ENCODE assay signal across 12 cellular contexts in genomic region chr19:15249560-15249874, GRCh38. TPM values are rescaled to one million over a fixed set of nuclear protein-coding genes. Genes with fewer than 3 reads are reported as not detected.
DNase-seq lines count a peak whose midpoint lies in the region; ATAC-seq and TF ChIP-seq lines count a peak whose summit lies in the region.
"Had no signal": no experiment of that assay in that cellular context is flagged by ENCODE, and none has a peak within 500 bp of the region (broad histone marks: within the 10 kb centered on the region; RNA-seq: fewer than 3 reads in every experiment).

No MANE protein-coding gene starts in this region.

- TF ChIP-seq CTCF in HCT116 (IDR thresholded peaks at IDR 0.05 in 2 of 3, conservative IDR thresholded peaks at IDR 0.05 in 1 of 3; ENCODE audit: borderline replicate concordance in 1 of 3, insufficient read depth in 1 of 3, low read depth in 2 of 3, low read length in 2 of 3): 0 out of 6 replicates have a peak, but pooled peaks of 2 of the 3 experiments have one; percentile 1 to 9
- peak in 1 of 2 donors; percentile 25 for TF ChIP-seq CTCF in mammary epithelial cell (conservative IDR thresholded peaks at IDR 0.05 in 1 of 2, IDR thresholded peaks at IDR 0.05 in 1 of 2; ENCODE audit: extremely low read depth in 1 of 2, insufficient read depth in 1 of 2, low read depth in 1 of 2, low read length in 2 of 2)
- TF ChIP-seq CTCF in lower lobe of right lung (IDR thresholded peaks at IDR 0.05): no peak

- dilution Hi-C loops in mammary epithelial cell (cut with HindIII; ENCODE audit: low sequenced_read_pairs): loop anchor here (5.0 kb wide), 1 partner anchor 67 kb away; no protein-coding TSS in a partner anchor

- H3K4me1 ChIP-seq in HCT116 (ENCODE audit: control insufficient read depth in 1 of 2, insufficient read depth in 2 of 2, low read length in 2 of 2) (peaks cover 14 to 28% of the 10 kb centered on the region in 2 experiments), mammary epithelial cell (ENCODE audit: insufficient read depth, low read length) (peaks cover 42% of the 10 kb centered on the region), lower lobe of right lung (peaks cover 74% of the 10 kb centered on the region), stomach smooth muscle (ENCODE audit: control insufficient read depth, insufficient read depth, low read length) (peaks cover 81% of the 10 kb centered on the region)

- intact Hi-C loops in HCT116 (cut with micrococcal nuclease): no loop called here
- intact Hi-C loops in mammary epithelial cell (cut with micrococcal nuclease): no loop called here
- intact Hi-C loops in lower lobe of right lung (cut with DNase I): no loop called here

- peak; percentile 25; the same call in 1 of the 2 replicates for TF ChIP-seq RAD21 in HCT116 (IDR thresholded peaks at IDR 0.05; ENCODE audit: low read depth)

- H3K9me3 ChIP-seq in HCT116 (ENCODE audit: control insufficient read depth in 1 of 2, insufficient read depth in 1 of 2, low read depth in 1 of 2, low read length in 2 of 2) (no peaks in the 10 kb centered on the region), mammary epithelial cell (replicated peaks; ENCODE audit: insufficient read depth, low read length) (no peaks in the 10 kb centered on the region), lower lobe of right lung (no peaks in the 10 kb centered on the region), stomach smooth muscle (ENCODE audit: control insufficient read depth in 2 of 2, low read length in 2 of 2) (no peaks in the 10 kb centered on the region)

- no peaks in the 10 kb centered on the region for H3K9me2 ChIP-seq in HCT116 (ENCODE audit: insufficient read depth)

- H3K9ac ChIP-seq in HCT116 (ENCODE audit: low read length) (no peak overlapping the region), mammary epithelial cell (ENCODE audit: insufficient read depth, low read length) (peak overlapping the region; percentile 22), stomach smooth muscle (ENCODE audit: low read length in 2 of 2) (peak overlapping the region in 1 of 2 donors; percentile 17)

- H3K4me3 ChIP-seq in HCT116 (replicated peaks in 1 of 2; ENCODE audit: low read depth in 1 of 2, low read length in 2 of 2): no peak overlapping the region
- no peak overlapping the region for H3K4me3 ChIP-seq in mammary epithelial cell (replicated peaks in 1 of 3; ENCODE audit: insufficient read depth in 1 of 3, low read depth in 2 of 3, low read length in 3 of 3)
- no peak overlapping the region for H3K4me3 ChIP-seq in lower lobe of right lung
- H3K4me3 ChIP-seq in stomach smooth muscle (ENCODE audit: low read length in 2 of 2): peak overlapping the region in 1 of 2 donors; percentile 49

- BruUV-seq in HCT116 (replicated peaks; lab: Mats Ljungman, UMichigan): no TSS peak
- no TSS peak for BruUV-seq in mammary epithelial cell (replicated peaks; lab: Mats Ljungman, UMichigan)

- POLR2A ChIA-PET in HCT116 (lab: Charles Lee): no interaction called here

- RAD21 ChIA-PET in HCT116 (lab: Charles Lee; ENCODE audit: low non-redundant PET in 1 of 2, low total read pairs in 2 of 2, uncharacterized antibody in 2 of 2, unreplicated experiment in 2 of 2): interaction anchor here in 1 of 2 experiments (0.5 kb wide), 1 partner anchor 173 kb away, joined by 3 read pairs; no protein-coding TSS in a partner anchor

- in situ Hi-C loops in mammary epithelial cell (cut with MboI; ENCODE audit: low sequenced_read_pairs in 2 of 2): no loop called here

- H2AFZ ChIP-seq in HCT116 (ENCODE audit: low read depth, low read length, poor library complexity, severe bottlenecking) (no peak overlapping the region), mammary epithelial cell (ENCODE audit: low read depth, low read length) (no peak overlapping the region)

- no peak overlapping the region for H3K27ac ChIP-seq in HCT116 (ENCODE audit: low read depth, low read length)
- H3K27ac ChIP-seq in mammary epithelial cell (ENCODE audit: insufficient read depth, low read depth, low read length): peak overlapping the region; percentile 65
- H3K27ac ChIP-seq in lower lobe of right lung: peak overlapping the region; percentile 83
- peak overlapping the region; percentile 82 for H3K27ac ChIP-seq in stomach smooth muscle (ENCODE audit: low read length)

- H4K20me1 ChIP-seq in HCT116 (ENCODE audit: insufficient read depth) (no peaks in the 10 kb centered on the region), mammary epithelial cell (ENCODE audit: insufficient read depth, low read length) (peaks cover 5% of the 10 kb centered on the region)

- no peak for TF ChIP-seq POLR2A in HCT116 (IDR thresholded peaks at IDR 0.05; ENCODE audit: borderline replicate concordance, extremely low read depth, insufficient read depth, insufficient read length)
- TF ChIP-seq POLR2A in erythroblast (IDR thresholded peaks at IDR 0.05; ENCODE audit: low read length): no peak

- H3K27me3 ChIP-seq in HCT116 (ENCODE audit: insufficient read depth, low read length) (no peaks in the 10 kb centered on the region), mammary epithelial cell (ENCODE audit: insufficient read depth, low read length) (no peaks in the 10 kb centered on the region), lower lobe of right lung (ENCODE audit: low read depth) (no peaks in the 10 kb centered on the region), stomach smooth muscle (ENCODE audit: control insufficient read depth in 1 of 2, insufficient read depth in 2 of 2, low read length in 2 of 2) (no peaks in the 10 kb centered on the region)

- ATAC-seq in HCT116 (peak; percentile 8), lower lobe of right lung (no peak)
- ATAC-seq in activated CD4-positive, CD25-positive, alpha-beta regulatory T cell treated with anti-CD3 and anti-CD28 coated beads, Interleukin-2, amount 50 U/mL, for 24 hours: no peak

- WGBS in mammary epithelial cell (ENCODE audit: low coverage, missing lambda C conversion rate): 57% methylated on average over 1 of the region's 5 CpGs

- H3K4me2 ChIP-seq in HCT116 (ENCODE audit: low read length) (peak overlapping the region; percentile 40), mammary epithelial cell (ENCODE audit: insufficient read depth, low read depth, low read length) (peak overlapping the region; percentile 62)

- H3K36me3 ChIP-seq in HCT116 (ENCODE audit: control insufficient read depth in 1 of 2, insufficient read depth in 2 of 2, low read length in 2 of 2): peaks cover 0 to 2% of the 10 kb centered on the region in 2 experiments; a peak in 2 of 4 replicates
- H3K36me3 ChIP-seq in mammary epithelial cell (ENCODE audit: insufficient read depth, low read length): peaks cover 9% of the 10 kb centered on the region
- peaks cover 89% of the 10 kb centered on the region for H3K36me3 ChIP-seq in lower lobe of right lung
- peaks cover 42 to 44% of the 10 kb centered on the region in 2 donors for H3K36me3 ChIP-seq in stomach smooth muscle (ENCODE audit: control insufficient read depth in 2 of 2, insufficient read depth in 2 of 2, low read length in 2 of 2)

- CTCF ChIA-PET in HCT116 (lab: Charles Lee) (interaction anchor here (1.0 to 1.7 kb wide), 4 partner anchors 10 to 150 kb away, joined by 3 to 4 read pairs (median 4); no protein-coding TSS in a partner anchor), mammary epithelial cell (lab: Charles Lee; ENCODE audit: low non-redundant PET) (no interaction called here)

- DNase-seq in HCT116 (ENCODE audit: low read depth, low spot score) (no peak), mammary epithelial cell (no peak), lower lobe of right lung (no peak), HuH-7.5 (ENCODE audit: low spot score) (no peak), anterior cingulate cortex (lab: John Stamatoyannopoulos, UW) (no peak), erythroblast (lab: John Stamatoyannopoulos, UW) (no peak)
- DNase-seq: activated T-cell treated with anti-CD3 and anti-CD28 coated beads, Interleukin-2, amount 50 U/mL, for 24 hours; DMS53; NCI-H1105 treated with DMSO at 0.1 percent for 48 hours had no signal

- H3K79me2 ChIP-seq in HCT116 (ENCODE audit: insufficient read depth, low read length) (peaks cover 18% of the 10 kb centered on the region; the same call in 1 of the 2 replicates), mammary epithelial cell (ENCODE audit: insufficient read depth, low read length) (peaks cover 83% of the 10 kb centered on the region)

TF ChIP-seq in HCT116, 20 proteins besides CTCF, POLR2A, EP300 and RAD21 (continues in another document):
- no peak for TF ChIP-seq FOSL1 (IDR thresholded peaks at IDR 0.05; ENCODE audit: low read depth)
- TF ChIP-seq EZH2 (IDR thresholded peaks at IDR 0.05): no peak
- no peak for TF ChIP-seq ZNF274 (IDR thresholded peaks at IDR 0.05; ENCODE audit: low read depth, low read length)
- TF ChIP-seq CBX3 (IDR thresholded peaks at IDR 0.05; ENCODE audit: low read depth): no peak
- TF ChIP-seq SIN3A (IDR thresholded peaks at IDR 0.05; ENCODE audit: low read depth): no peak
- TF ChIP-seq ATF3 (IDR thresholded peaks at IDR 0.05): no peak
- no peak for TF ChIP-seq EGR1 (IDR thresholded peaks at IDR 0.05; ENCODE audit: low read depth)
- no peak for TF ChIP-seq ELF1 (IDR thresholded peaks at IDR 0.05; ENCODE audit: borderline replicate concordance, low read depth)

RNA-seq across cellular contexts. Expression of gene EPHX3, which starts 17.3 kb away (rescaled TPM):
- total RNA-seq in HCT116 (2021; ENCODE audit: unreplicated experiment) (0.12 TPM), mammary epithelial cell (under 1 TPM; 0.17 to 0.47 TPM), lower lobe of right lung (2.3 TPM)
- polyA plus RNA-seq in HCT116 (2012): 0.21 TPM in 1 of 2 replicates, not detected in the other
- polyA plus RNA-seq in mammary epithelial cell: 0.06 TPM
- polyA minus RNA-seq in mammary epithelial cell: not detected
- total RNA-seq: occipital lobe had no signal

RNA-seq across cellular contexts. Expression of gene NOTCH3, which starts 48.7 kb away (rescaled TPM):
- total RNA-seq in HCT116 (2021; ENCODE audit: unreplicated experiment) (39.4 TPM), mammary epithelial cell (10 to 100 TPM; 15.1 to 44.7 TPM), lower lobe of right lung (52.7 TPM)
- polyA plus RNA-seq in HCT116 (2012): 32.1 and 52.5 TPM in 2 replicates
- polyA plus RNA-seq in mammary epithelial cell: 7.3 TPM
- polyA minus RNA-seq in mammary epithelial cell: 50.0 TPM
